In the genomic region with DNA sequence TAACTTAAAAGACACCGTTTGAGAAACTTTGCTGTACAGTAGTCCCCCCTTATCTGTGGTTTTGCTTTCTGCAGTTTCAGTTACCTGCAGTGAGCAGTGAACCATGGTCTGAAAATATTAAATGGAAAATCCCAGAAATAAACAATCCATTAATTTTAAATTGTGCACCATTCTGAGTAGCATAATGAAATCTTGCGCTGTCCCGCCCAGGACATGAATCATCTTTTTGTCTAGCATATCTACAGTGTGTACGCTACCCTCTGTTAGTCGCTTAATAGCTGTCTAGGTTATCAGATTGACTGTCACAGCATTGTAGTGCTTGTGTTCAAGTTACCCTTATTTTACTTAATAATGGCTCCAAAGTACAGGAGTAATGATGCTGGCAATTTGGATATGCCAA, we compare ENCODE assay signal across 12 cellular contexts. TPM values are rescaled to one million over a fixed set of nuclear protein-coding genes. Genes with fewer than 3 reads are reported as not detected.
DNase-seq lines count a peak whose midpoint lies in the region; ATAC-seq, FAIRE-seq and TF ChIP-seq lines count a peak whose summit lies in the region.
"Had no signal": no experiment of that assay in that cellular context is flagged by ENCODE, and none has a peak within 500 bp of the region (broad histone marks: within the 10 kb centered on the region; RNA-seq: fewer than 3 reads in every experiment).

No MANE protein-coding gene starts in this region.

- H3K36me3 ChIP-seq in DOHH2 (ENCODE audit: control insufficient read depth, low read length) (peaks cover 92% of the 10 kb centered on the region), Loucy (ENCODE audit: insufficient read depth, low read length) (peaks cover 40% of the 10 kb centered on the region; the same call in 1 of the 2 replicates), astrocyte (ENCODE audit: insufficient read depth, low read length) (peaks cover 57% of the 10 kb centered on the region), neutrophil (peaks cover 72% of the 10 kb centered on the region)

- peak overlapping the region; percentile 58 for H3K27ac Mint-ChIP-seq in astrocyte (ENCODE audit: unreplicated experiment)

- H3K4me3 Mint-ChIP-seq in astrocyte (ENCODE audit: unreplicated experiment), result no peak overlapping the region

- no peak for TF ChIP-seq CTCF in DOHH2 (IDR thresholded peaks at IDR 0.05; ENCODE audit: low read depth, low read length, poor library complexity, severe bottlenecking)
- TF ChIP-seq CTCF in Loucy (conservative IDR thresholded peaks at IDR 0.05; ENCODE audit: low read length), result no peak
- TF ChIP-seq CTCF in astrocyte (IDR thresholded peaks at IDR 0.05; ENCODE audit: insufficient read depth, low read depth, low read length), result no peak
- TF ChIP-seq CTCF in neutrophil (IDR thresholded peaks at IDR 0.05), result no peak

- no peaks in the 10 kb centered on the region for H3K9me3 ChIP-seq in DOHH2 (ENCODE audit: control insufficient read depth, insufficient read depth, low read length)
- no peaks in the 10 kb centered on the region for H3K9me3 ChIP-seq in Loucy (ENCODE audit: insufficient read depth, low read depth, low read length)
- H3K9me3 ChIP-seq in astrocyte (ENCODE audit: insufficient read depth, low read depth, low read length), result no peaks in the 10 kb centered on the region
- no peaks in the 10 kb centered on the region for H3K9me3 ChIP-seq in neutrophil
- H3K9me3 ChIP-seq: esophagus muscularis mucosa had no signal

- H3F3A ChIP-seq in DOHH2 (ENCODE audit: control insufficient read depth, insufficient read depth) (peaks cover 13% of the 10 kb centered on the region), Loucy (ENCODE audit: low read depth) (peaks cover 4% of the 10 kb centered on the region; the same call in 1 of the 2 replicates)

- peaks cover 64% of the 10 kb centered on the region for H3K4me1 Mint-ChIP-seq in astrocyte (ENCODE audit: low read depth, unreplicated experiment)

- H3K4me1 ChIP-seq in DOHH2 (ENCODE audit: control insufficient read depth, low read length) (peaks cover 92% of the 10 kb centered on the region), Loucy (ENCODE audit: insufficient read depth, low read length, poor library complexity, severe bottlenecking) (peaks cover 69% of the 10 kb centered on the region), astrocyte (ENCODE audit: insufficient read depth, low read length) (peaks cover 47% of the 10 kb centered on the region), neutrophil (ENCODE audit: control insufficient read depth in 1 of 2, insufficient read depth in 1 of 2, low read depth in 1 of 2, low read length in 1 of 2) (peaks cover 62 to 67% of the 10 kb centered on the region in 2 experiments)

- ATAC-seq in GM19351 (IDR thresholded peaks at IDR 0.05; ENCODE audit: unreplicated experiment), result no peak
- ATAC-seq: left lobe of liver had no signal

- H3K36me3 Mint-ChIP-seq in astrocyte (ENCODE audit: low read depth, unreplicated experiment), result peaks cover 18% of the 10 kb centered on the region

- peak overlapping the region; percentile 99 for H3K9ac ChIP-seq in Loucy (ENCODE audit: low read depth, low read length, poor library complexity, severe bottlenecking)
- peak overlapping the region; percentile 7 for H3K9ac ChIP-seq in astrocyte (ENCODE audit: low read length)

- H3K27me3 ChIP-seq in DOHH2 (ENCODE audit: control insufficient read depth, low read length), result no peaks in the 10 kb centered on the region
- no peaks in the 10 kb centered on the region for H3K27me3 ChIP-seq in Loucy (ENCODE audit: insufficient read depth, low read length, poor library complexity, severe bottlenecking)
- H3K27me3 ChIP-seq in astrocyte (ENCODE audit: insufficient read depth, low read length), result no peaks in the 10 kb centered on the region
- H3K27me3 ChIP-seq in neutrophil, result no peaks in the 10 kb centered on the region
- H3K27me3 ChIP-seq: esophagus muscularis mucosa had no signal

- DNase-seq in astrocyte (ENCODE audit: low read depth) (no peak), DMS114 treated with DMSO at 0.1 percent for 48 hours (lab: John Stamatoyannopoulos, UW; ENCODE audit: unreplicated experiment) (no peak), NCI-H524 treated with DMSO at 0.1 percent for 48 hours (lab: John Stamatoyannopoulos, UW) (no peak)
- DNase-seq: HCEC 1CT, right cardiac atrium had no signal

- peak overlapping the region; percentile 92 for H3K4me2 ChIP-seq in DOHH2 (ENCODE audit: low read length)
- peak overlapping the region; percentile 93 for H3K4me2 ChIP-seq in Loucy (ENCODE audit: low read depth, low read length, poor library complexity, severe bottlenecking)
- H3K4me2 ChIP-seq in astrocyte (ENCODE audit: low read length), result peak overlapping the region; percentile 60

- H2AFZ ChIP-seq in Loucy (ENCODE audit: low read length), result no peak overlapping the region
- H2AFZ ChIP-seq in astrocyte (ENCODE audit: low read depth, low read length), result no peak overlapping the region

- H3K9me3 Mint-ChIP-seq in astrocyte (ENCODE audit: unreplicated experiment), result no peaks in the 10 kb centered on the region

- peak overlapping the region; percentile 89 for H3K4me3 ChIP-seq in DOHH2 (ENCODE audit: low read length)
- H3K4me3 ChIP-seq in Loucy (ENCODE audit: low read length, poor library complexity, severe bottlenecking), result peak overlapping the region; percentile 87
- no peak overlapping the region for H3K4me3 ChIP-seq in astrocyte (ENCODE audit: insufficient read depth, low read depth, low read length)
- H3K4me3 ChIP-seq in neutrophil (ENCODE audit: low read depth in 1 of 2, low read length in 1 of 2), result no peak overlapping the region
- H3K4me3 ChIP-seq: esophagus muscularis mucosa had no signal

- H3K27ac ChIP-seq in DOHH2 (ENCODE audit: low read depth, low read length) (peak overlapping the region; percentile 98), astrocyte (ENCODE audit: low read depth, low read length) (no peak overlapping the region), neutrophil (peak overlapping the region; percentile 49)
- H3K27ac ChIP-seq: esophagus muscularis mucosa had no signal

- FAIRE-seq in astrocyte (lab: Jason Lieb, UNC), result no peak

- H4K20me1 ChIP-seq in DOHH2 (ENCODE audit: control insufficient read depth, insufficient read depth, low read depth, low read length) (peaks cover 58% of the 10 kb centered on the region), Loucy (ENCODE audit: insufficient read depth, low read length, poor library complexity, severe bottlenecking) (peaks cover 77% of the 10 kb centered on the region), astrocyte (ENCODE audit: insufficient read depth, low read length) (peaks cover 85% of the 10 kb centered on the region)

- H3K9me2 ChIP-seq in DOHH2 (replicated peaks; ENCODE audit: control insufficient read depth, low read length), result no peaks in the 10 kb centered on the region
- no peaks in the 10 kb centered on the region for H3K9me2 ChIP-seq in Loucy (replicated peaks; ENCODE audit: low read depth, low read length)

- no peaks in the 10 kb centered on the region for H3K27me3 Mint-ChIP-seq in astrocyte (ENCODE audit: low read depth, unreplicated experiment)

- peaks cover 94% of the 10 kb centered on the region for H3K79me2 ChIP-seq in DOHH2 (ENCODE audit: control insufficient read depth, low read length)
- H3K79me2 ChIP-seq in Loucy (ENCODE audit: insufficient read depth, low read length), result peaks cover 100% of the 10 kb centered on the region
- H3K79me2 ChIP-seq in astrocyte (ENCODE audit: insufficient read depth, low read length), result peaks cover 95% of the 10 kb centered on the region

RNA-seq across cellular contexts. Expression of gene ARPC2, which starts 6.1 kb away (rescaled TPM):
- 521 and 535 TPM in 2 replicates for total RNA-seq in astrocyte

RNA-seq across cellular contexts. Expression of gene GPBAR1, which starts 37.8 kb away (rescaled TPM):
- 0.55 and 0.70 TPM in 2 replicates for total RNA-seq in astrocyte
- total RNA-seq: Daoy had no signal

RNA-seq across cellular contexts. Expression of gene AAMP, which starts 46.9 kb away (rescaled TPM):
- total RNA-seq in astrocyte, result 78.8 and 87.3 TPM in 2 replicates

RNA-seq across cellular contexts. Expression of gene PNKD, which starts 47.3 kb away (rescaled TPM):
- total RNA-seq in astrocyte, result 40.9 and 43.3 TPM in 2 replicates

RNA-seq across cellular contexts. Expression of gene CXCR1, which starts 56.3 kb away (rescaled TPM):
- total RNA-seq in astrocyte, result not detected in 2 replicates
- total RNA-seq: Daoy had no signal

Comparison
In these comparisons a context has a peak if more than half of its experiments do, and no peak if none do; other contexts are left out.
1. H3K4me3 ChIP-seq: peak in DOHH2 (single experiment) and Loucy (single experiment); none in astrocyte (single experiment) and neutrophil (0 of 2).
2. Peak in every context shown above with its lines, with median percentiles within 50 percentile points of each other: H3K4me2 ChIP-seq.